22 cellular contexts compared by ENCODE assay signal in the genomic region with DNA sequence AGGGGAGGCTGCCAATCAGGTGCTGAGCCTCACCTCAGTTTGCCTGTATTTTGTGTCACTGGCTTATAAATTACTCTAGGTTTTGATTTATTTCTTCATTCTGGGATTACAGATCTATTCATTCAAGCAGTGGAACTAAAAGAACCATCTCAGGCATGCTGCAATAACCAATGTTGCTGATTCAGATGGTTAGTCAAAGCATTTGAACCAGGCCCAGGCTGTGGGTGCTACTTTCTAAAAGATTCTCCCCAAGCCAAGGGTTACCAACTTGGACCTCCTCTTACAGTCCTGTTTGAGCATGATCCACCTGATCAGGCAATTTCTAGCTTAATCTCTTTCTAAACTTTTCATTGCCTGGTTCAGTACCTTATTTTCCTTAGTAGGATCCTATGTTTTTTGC.
DNase-seq lines count a peak whose midpoint lies in the region; ATAC-seq and FAIRE-seq lines count a peak whose summit lies in the region.
"Had no signal": no experiment of that assay in that cellular context is flagged by ENCODE, and none has a peak within 500 bp of the region (broad histone marks: within the 10 kb centered on the region; RNA-seq: fewer than 3 reads in every experiment).

No MANE protein-coding gene starts in this region.

- H3K4me1 Mint-ChIP-seq in activated naive CD4-positive, alpha-beta T cell treated with anti-CD3 and anti-CD28 coated beads for 36 hours (ENCODE audit: low read depth), result peaks cover 89% of the 10 kb centered on the region
- peaks cover 62% of the 10 kb centered on the region for H3K4me1 Mint-ChIP-seq in T-helper 17 cell
- peaks cover 92% of the 10 kb centered on the region for H3K4me1 Mint-ChIP-seq in stimulated activated naive CD8-positive, alpha-beta T cell treated with anti-CD3 and anti-CD28 coated beads, Interleukin-15, amount 100 ng/mL, for 72 hours

- CTCF ChIA-PET in activated naive CD4-positive, alpha-beta T cell treated with anti-CD3 and anti-CD28 coated beads for 36 hours (lab: Charles Lee), result interaction anchor here (1.2 to 5.7 kb wide), 3 partner anchors 9 to 100 kb away, joined by 3 to 30 read pairs (median 7); a partner anchor contains a TSS

- peak overlapping the region; percentile 60 for H3K27ac Mint-ChIP-seq in activated naive CD4-positive, alpha-beta T cell treated with anti-CD3 and anti-CD28 coated beads for 36 hours
- peak overlapping the region in 1 of 2 donors; percentile 84 for H3K27ac Mint-ChIP-seq in activated naive CD4-positive, alpha-beta T cell treated with anti-CD3 and anti-CD28 coated beads, Interleukin-2, amount 50 U/mL, for 72 hours
- H3K27ac Mint-ChIP-seq in T-helper 17 cell, result peak overlapping the region; percentile 97
- peak overlapping the region; percentile 23 to 89 for H3K27ac Mint-ChIP-seq in stimulated activated naive CD8-positive, alpha-beta T cell treated with anti-CD3 and anti-CD28 coated beads, Interleukin-15, amount 100 ng/mL, for 72 hours

- peak; percentile 33 for DNase-seq in activated naive CD4-positive, alpha-beta T cell treated with anti-CD3 and anti-CD28 coated beads for 36 hours
- no peak for DNase-seq in activated naive CD4-positive, alpha-beta T cell treated with anti-CD3 and anti-CD28 coated beads, Interleukin-2, amount 50 U/mL, for 72 hours (ENCODE audit: low spot score in 2 of 2)
- DNase-seq in T-helper 17 cell (no peak), fibroblast of peridontal ligament (ENCODE audit: extremely low read depth) (peak; percentile 52), HTR-8/SVneo (ENCODE audit: insufficient read length, low spot score) (no peak), left colon (no peak)
- no peak for DNase-seq in stimulated activated naive CD8-positive, alpha-beta T cell treated with anti-CD3 and anti-CD28 coated beads, Interleukin-15, amount 100 ng/mL, for 72 hours
- DNase-seq in stimulated activated CD4-positive, alpha-beta T cell treated with anti-CD3 and anti-CD28 coated beads, Interleukin-12 subunit alpha, Interleukin-12 subunit beta, amount 100 ng/mL, for 4 hours, result no peak
- DNase-seq: activated CD4-positive, alpha-beta T cell treated with anti-CD3 and anti-CD28 coated beads, Interleukin-2, amount 50 U/mL, for 48 hours; activated T-cell treated with anti-CD3 and anti-CD28 coated beads, Interleukin-2, amount 50 U/mL, for 48 hours; dermis blood vessel endothelial cell; DMS79 treated with DMSO at 0.1 percent for 48 hours; foreskin keratinocyte; H7; hypothalamus; islet precursor cell; NCI-H187 treated with DMSO at 0.1 percent for 48 hours; NCI-H226; NCI-H774; SIG-M5 had no signal

- intact Hi-C loops in activated naive CD4-positive, alpha-beta T cell treated with anti-CD3 and anti-CD28 coated beads for 36 hours (cut with micrococcal nuclease), result no loop called here
- intact Hi-C loops in left colon (cut with DNase I, micrococcal nuclease), result no loop called here

- H3K9me3 Mint-ChIP-seq in activated naive CD4-positive, alpha-beta T cell treated with anti-CD3 and anti-CD28 coated beads for 36 hours, result no peaks in the 10 kb centered on the region
- no peaks in the 10 kb centered on the region for H3K9me3 Mint-ChIP-seq in activated naive CD4-positive, alpha-beta T cell treated with anti-CD3 and anti-CD28 coated beads, Interleukin-2, amount 50 U/mL, for 72 hours
- no peaks in the 10 kb centered on the region for H3K9me3 Mint-ChIP-seq in stimulated activated naive CD8-positive, alpha-beta T cell treated with anti-CD3 and anti-CD28 coated beads, Interleukin-15, amount 100 ng/mL, for 72 hours

- H3K4me3 Mint-ChIP-seq in activated naive CD4-positive, alpha-beta T cell treated with anti-CD3 and anti-CD28 coated beads for 36 hours, result no peak overlapping the region
- no peak overlapping the region for H3K4me3 Mint-ChIP-seq in T-helper 17 cell
- no peak overlapping the region for H3K4me3 Mint-ChIP-seq in stimulated activated naive CD8-positive, alpha-beta T cell treated with anti-CD3 and anti-CD28 coated beads, Interleukin-15, amount 100 ng/mL, for 72 hours

- no peaks in the 10 kb centered on the region for H3K27me3 Mint-ChIP-seq in activated naive CD4-positive, alpha-beta T cell treated with anti-CD3 and anti-CD28 coated beads for 36 hours (ENCODE audit: low read depth)
- H3K27me3 Mint-ChIP-seq in T-helper 17 cell, result no peaks in the 10 kb centered on the region
- H3K27me3 Mint-ChIP-seq in stimulated activated naive CD8-positive, alpha-beta T cell treated with anti-CD3 and anti-CD28 coated beads, Interleukin-15, amount 100 ng/mL, for 72 hours, result no peaks in the 10 kb centered on the region

- H3K9me3 ChIP-seq in T-helper 17 cell (ENCODE audit: control insufficient read depth, low read length, poor library complexity, severe bottlenecking), result no peaks in the 10 kb centered on the region
- H3K9me3 ChIP-seq: suprapubic skin, vagina had no signal

- no peak for FAIRE-seq in HTR-8/SVneo (lab: Jason Lieb, UNC)

- peaks cover 8% of the 10 kb centered on the region for H3K36me3 Mint-ChIP-seq in activated naive CD4-positive, alpha-beta T cell treated with anti-CD3 and anti-CD28 coated beads for 36 hours (ENCODE audit: low read depth)
- H3K36me3 Mint-ChIP-seq in activated naive CD4-positive, alpha-beta T cell treated with anti-CD3 and anti-CD28 coated beads, Interleukin-2, amount 50 U/mL, for 72 hours, result peaks cover 0 to 24% of the 10 kb centered on the region in 2 donors
- H3K36me3 Mint-ChIP-seq in T-helper 17 cell (ENCODE audit: low read depth), result peaks cover 2% of the 10 kb centered on the region

- ATAC-seq in activated naive CD4-positive, alpha-beta T cell treated with anti-CD3 and anti-CD28 coated beads, Interleukin-2, amount 50 U/mL, for 72 hours, result no peak
- ATAC-seq in T-helper 17 cell (no peak), left colon (no peak)
- ATAC-seq in stimulated activated naive CD8-positive, alpha-beta T cell treated with anti-CD3 and anti-CD28 coated beads, Interleukin-15, amount 100 ng/mL, for 72 hours, result no peak
- ATAC-seq: foreskin keratinocyte had no signal

Comparison
In these comparisons a context has a peak if more than half of its experiments do, and no peak if none do; other contexts are left out.
1. DNase-seq: peak in activated naive CD4-positive, alpha-beta T cell treated with anti-CD3 and anti-CD28 coated beads for 36 hours (single experiment) and fibroblast of peridontal ligament (single experiment); none in activated naive CD4-positive, alpha-beta T cell treated with anti-CD3 and anti-CD28 coated beads, Interleukin-2, amount 50 U/mL, for 72 hours (0 of 2), T-helper 17 cell (0 of 3), stimulated activated naive CD8-positive, alpha-beta T cell treated with anti-CD3 and anti-CD28 coated beads, Interleukin-15, amount 100 ng/mL, for 72 hours (0 of 2), stimulated activated CD4-positive, alpha-beta T cell treated with anti-CD3 and anti-CD28 coated beads, Interleukin-12 subunit alpha, Interleukin-12 subunit beta, amount 100 ng/mL, for 4 hours (single experiment), HTR-8/SVneo (single experiment) and left colon (0 of 2).